8 cellular contexts compared by ENCODE assay signal in genomic region chr5:179818746-179819295, GRCh38. TPM values are rescaled to one million over a fixed set of nuclear protein-coding genes. Genes with fewer than 3 reads are reported as not detected.
DNase-seq lines count a peak whose midpoint lies in the region; ATAC-seq and TF ChIP-seq lines count a peak whose summit lies in the region.

No MANE protein-coding gene starts in this region.

- no peaks in the 10 kb centered on the region for H3K27me3 ChIP-seq in A673 (replicated peaks; ENCODE audit: insufficient read depth, low read depth, low read length, poor library complexity)

- ATAC-seq in GM18517 (IDR thresholded peaks at IDR 0.05; ENCODE audit: unreplicated experiment) (peak; percentile 57), HG02981 (IDR thresholded peaks at IDR 0.05; ENCODE audit: unreplicated experiment) (peak; percentile 61), memory B cell (ENCODE audit: low read depth) (peak; percentile 74)

- no peaks in the 10 kb centered on the region for H3K9me3 Mint-ChIP-seq in memory B cell

- CTCF ChIA-PET in A673 (lab: Charles Lee): no interaction called here

- DNase-seq in A673 (ENCODE audit: low spot score) (no peak), NCI-H460 (ENCODE audit: extremely low read depth, low read depth) (peak; percentile 91), memory B cell (ENCODE audit: low spot score in 2 of 2) (peak; percentile 86 to 91)
- DNase-seq in activated CD8-positive, alpha-beta memory T cell treated with anti-CD3 and anti-CD28 coated beads for 24 hours: peak; percentile 91
- peak; percentile 89 for DNase-seq in effector CD4-positive, alpha-beta T cell
- peak; percentile 80 for DNase-seq in stimulated activated CD8-positive, alpha-beta memory T cell treated with anti-CD3 and anti-CD28 coated beads, Interleukin-12 subunit alpha, Interleukin-12 subunit beta, amount 100 ng/mL, for 1 hour (ENCODE audit: low read depth)

- peak overlapping the region; percentile 99 for H3K27ac Mint-ChIP-seq in memory B cell

- H3K4me3 ChIP-seq in A673 (ENCODE audit: low read depth, low read length, poor library complexity, severe bottlenecking): no peak overlapping the region

- intact Hi-C loops in A673 (cut with micrococcal nuclease; ENCODE audit: unreplicated experiment): no loop called here

- peak overlapping the region; percentile 86 for H3K4me3 Mint-ChIP-seq in memory B cell

- H3K4me1 Mint-ChIP-seq in memory B cell: peaks cover 33% of the 10 kb centered on the region

- H3K4me1 ChIP-seq in A673 (ENCODE audit: insufficient read depth, low read length, poor library complexity, severe bottlenecking): peaks cover 16% of the 10 kb centered on the region

- no peaks in the 10 kb centered on the region for H3K27me3 Mint-ChIP-seq in memory B cell

- peaks cover 10% of the 10 kb centered on the region for H3K36me3 ChIP-seq in A673 (ENCODE audit: insufficient read depth, low read length, poor library complexity, severe bottlenecking)

- no peaks in the 10 kb centered on the region for H3K36me3 Mint-ChIP-seq in memory B cell

- POLR2A ChIA-PET in A673 (lab: Charles Lee; ENCODE audit: low non-redundant PET): no interaction called here

- no peaks in the 10 kb centered on the region for H3K9me3 ChIP-seq in A673 (ENCODE audit: low read depth, low read length, poor library complexity, severe bottlenecking)

- BruUV-seq in A673 (replicated peaks; lab: Mats Ljungman, UMichigan): no TSS peak

- TF ChIP-seq CTCF in A673 (conservative IDR thresholded peaks at IDR 0.05; ENCODE audit: low read depth, low read length): no peak

- H3K27ac ChIP-seq in A673 (ENCODE audit: low read depth, low read length, poor library complexity, severe bottlenecking): peak overlapping the region; percentile 93

RNA-seq across cellular contexts. Expression of gene SQSTM1, which starts 1.9 kb away (rescaled TPM):
- 84.1 and 105 TPM in 2 replicates for total RNA-seq in A673 (2021)
- total RNA-seq in NCI-H460 (2014; rRNA removed; shearing (Covaris generic)): 632 and 637 TPM in 2 replicates
- polyA plus RNA-seq in NCI-H460 (2014; cell fraction: nucleus; rRNA removed): 1,377 and 1,626 TPM in 2 replicates

RNA-seq across cellular contexts. Expression of gene MGAT4B, which starts 12.2 kb away (rescaled TPM):
- 59.5 and 63.9 TPM in 2 replicates for total RNA-seq in A673 (2021)
- 94.0 and 101 TPM in 2 replicates for total RNA-seq in NCI-H460 (2014; rRNA removed; shearing (Covaris generic))
- polyA plus RNA-seq in NCI-H460 (2014; cell fraction: nucleus; rRNA removed): 238 and 312 TPM in 2 replicates

RNA-seq across cellular contexts. Expression of gene LTC4S, which starts 25.0 kb away (rescaled TPM):
- total RNA-seq in A673 (2021): 0.58 and 1.5 TPM in 2 replicates
- 0.81 and 0.87 TPM in 2 replicates for total RNA-seq in NCI-H460 (2014; rRNA removed; shearing (Covaris generic))
- polyA plus RNA-seq in NCI-H460 (2014; cell fraction: nucleus; rRNA removed): 0.99 TPM in 1 of 2 replicates, not detected in the other

RNA-seq across cellular contexts. Expression of gene MRNIP, which starts 39.8 kb away (rescaled TPM):
- total RNA-seq in A673 (2021): 29.9 and 31.3 TPM in 2 replicates
- 13.6 and 21.5 TPM in 2 replicates for total RNA-seq in NCI-H460 (2014; rRNA removed; shearing (Covaris generic))
- 125 and 133 TPM in 2 replicates for polyA plus RNA-seq in NCI-H460 (2014; cell fraction: nucleus; rRNA removed)
